8 cellular contexts compared by ENCODE assay signal in the genomic region with DNA sequence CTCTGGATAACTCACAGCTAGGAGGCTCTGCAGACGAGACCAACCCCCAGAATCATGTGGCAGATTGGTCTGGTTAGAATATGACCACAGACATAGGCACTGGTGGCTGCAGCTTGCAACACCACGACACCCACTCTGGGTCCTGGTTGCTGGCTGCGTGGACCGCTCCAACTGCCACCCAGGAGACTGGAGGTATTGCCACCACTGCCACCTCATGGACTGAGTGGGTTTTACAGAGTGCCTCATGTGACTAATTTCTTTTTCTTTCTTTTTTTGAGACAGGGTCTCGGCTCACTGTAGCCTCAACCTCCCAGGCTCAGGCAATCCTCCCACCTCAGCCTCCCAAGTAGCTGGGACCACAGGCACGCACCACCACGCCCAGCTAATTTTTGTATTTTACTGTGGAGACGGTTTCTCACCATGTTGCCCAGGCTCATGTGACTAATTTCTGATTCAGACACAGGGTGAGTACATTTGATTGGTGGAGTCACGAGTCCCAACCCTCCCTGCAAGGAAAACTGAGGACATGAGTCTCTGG. TPM values are rescaled to one million over a fixed set of nuclear protein-coding genes. Genes with fewer than 3 reads are reported as not detected.
A peak's percentile ranks its signal among the peaks of the same experiment; 100 is the strongest.
DNase-seq lines count a peak whose midpoint lies in the region; ATAC-seq lines count a peak whose summit lies in the region.

No MANE protein-coding gene starts in this region.

- H3K36me3 Mint-ChIP-seq in activated naive CD4-positive, alpha-beta T cell treated with anti-CD3 and anti-CD28 coated beads, Interleukin-2, amount 50 U/mL, for 24 hours, result no peaks in the 10 kb centered on the region

- peaks cover 27% of the 10 kb centered on the region for H3K4me1 Mint-ChIP-seq in activated naive CD4-positive, alpha-beta T cell treated with anti-CD3 and anti-CD28 coated beads, Interleukin-2, amount 50 U/mL, for 24 hours

- peak overlapping the region; percentile 30 for H3K4me3 Mint-ChIP-seq in activated naive CD4-positive, alpha-beta T cell treated with anti-CD3 and anti-CD28 coated beads, Interleukin-2, amount 50 U/mL, for 24 hours

- intact Hi-C loops in Right ventricle myocardium superior (cut with DNase I), result loop anchor here (2.0 kb wide), 1 partner anchor 64 kb away; no protein-coding TSS in a partner anchor

- ATAC-seq in Right ventricle myocardium superior (ENCODE audit: poor library complexity), result peak; percentile 85

- DNase-seq in NCI-H1436 (lab: John Stamatoyannopoulos, UW) (peak; percentile 29), NCI-H1436 treated with DMSO at 0.1 percent for 48 hours (lab: John Stamatoyannopoulos, UW) (no peak), HT-29 (ENCODE audit: low spot score) (peak; percentile 75), SKM-1 (lab: John Stamatoyannopoulos, UW; ENCODE audit: unreplicated experiment) (peak; percentile 58), Right ventricle myocardium superior (peak; percentile 74), pulmonary artery endothelial cell (ENCODE audit: low read depth, low spot score) (peak; percentile 27), NCI-H1105 treated with DMSO at 0.1 percent for 48 hours (lab: John Stamatoyannopoulos, UW) (no peak)

- no peaks in the 10 kb centered on the region for H3K9me3 Mint-ChIP-seq in activated naive CD4-positive, alpha-beta T cell treated with anti-CD3 and anti-CD28 coated beads, Interleukin-2, amount 50 U/mL, for 24 hours

- no peak overlapping the region for H3K27ac Mint-ChIP-seq in activated naive CD4-positive, alpha-beta T cell treated with anti-CD3 and anti-CD28 coated beads, Interleukin-2, amount 50 U/mL, for 24 hours

- H3K27me3 Mint-ChIP-seq in activated naive CD4-positive, alpha-beta T cell treated with anti-CD3 and anti-CD28 coated beads, Interleukin-2, amount 50 U/mL, for 24 hours, result no peaks in the 10 kb centered on the region

RNA-seq across cellular contexts. Expression of gene NT5DC4, which starts 29.9 kb away (rescaled TPM):
- total RNA-seq in HT-29 (2014; rRNA removed; shearing (Covaris generic)), result 1.4 and 1.6 TPM in 2 replicates
- total RNA-seq in Right ventricle myocardium superior, result not detected
- total RNA-seq in pulmonary artery endothelial cell, result not detected in 2 replicates

RNA-seq across cellular contexts. Expression of gene SLC20A1, which starts 45.2 kb away (rescaled TPM):
- 30.3 and 32.7 TPM in 2 replicates for total RNA-seq in HT-29 (2014; rRNA removed; shearing (Covaris generic))
- total RNA-seq in Right ventricle myocardium superior, result 9.7 TPM
- 81.2 and 109 TPM in 2 replicates for total RNA-seq in pulmonary artery endothelial cell

Comparison
In these comparisons a context has a peak if more than half of its experiments do, and no peak if none do; other contexts are left out.
1. DNase-seq: peak in NCI-H1436 (single experiment), HT-29 (single experiment), SKM-1 (single experiment), Right ventricle myocardium superior (single experiment) and pulmonary artery endothelial cell (single experiment); none in NCI-H1436 treated with DMSO at 0.1 percent for 48 hours (single experiment) and NCI-H1105 treated with DMSO at 0.1 percent for 48 hours (single experiment).